ENCODE assay signal across 8 cellular contexts in genomic region chr1:32816676-32817158, GRCh38. TPM values are rescaled to one million over a fixed set of nuclear protein-coding genes. Genes with fewer than 3 reads are reported as not detected.
DNase-seq lines count a peak whose midpoint lies in the region; ATAC-seq and TF ChIP-seq lines count a peak whose summit lies in the region.

No MANE protein-coding gene starts in this region.

- peak overlapping the region; percentile 95 for H3K27ac Mint-ChIP-seq in activated T-cell treated with anti-CD3 and anti-CD28 coated beads, Interleukin-2, amount 50 U/mL, for 72 hours
- H3K27ac Mint-ChIP-seq in endodermal cell, result peak overlapping the region; percentile 98

- H3K27me3 Mint-ChIP-seq in activated T-cell treated with anti-CD3 and anti-CD28 coated beads, Interleukin-2, amount 50 U/mL, for 72 hours (ENCODE audit: low read depth), result no peaks in the 10 kb centered on the region
- no peaks in the 10 kb centered on the region for H3K27me3 Mint-ChIP-seq in endodermal cell (ENCODE audit: insufficient read depth)

- no peaks in the 10 kb centered on the region for H3K27me3 ChIP-seq in endodermal cell (ENCODE audit: control insufficient read depth, insufficient read depth, low read length, poor library complexity, severe bottlenecking)

- CTCF ChIA-PET in RWPE1 (lab: Yijun Ruan, JAX), result no interaction called here

- H3K36me3 ChIP-seq in endodermal cell (ENCODE audit: control insufficient read depth, insufficient read depth, low read length) (peaks cover 34% of the 10 kb centered on the region), mesodermal cell (ENCODE audit: control insufficient read depth, insufficient read depth, low read length) (peaks cover 42% of the 10 kb centered on the region)

- H3K27ac ChIP-seq in RWPE1 (peak overlapping the region; percentile 95), endodermal cell (ENCODE audit: low read depth, low read length) (peak overlapping the region; percentile 91), mesodermal cell (ENCODE audit: low read depth, low read length, severe bottlenecking) (peak overlapping the region; percentile 96)

- no peaks in the 10 kb centered on the region for H3K9me3 Mint-ChIP-seq in activated T-cell treated with anti-CD3 and anti-CD28 coated beads, Interleukin-2, amount 50 U/mL, for 72 hours
- H3K9me3 Mint-ChIP-seq in endodermal cell, result peaks cover 2% of the 10 kb centered on the region

- H3K4me3 ChIP-seq in endodermal cell (ENCODE audit: low read length) (peak overlapping the region; percentile 100), mesodermal cell (ENCODE audit: extremely low read depth, insufficient read depth, low read length, poor library complexity, severe bottlenecking) (peak overlapping the region; percentile 97)

- H3K36me3 Mint-ChIP-seq in activated T-cell treated with anti-CD3 and anti-CD28 coated beads, Interleukin-2, amount 50 U/mL, for 72 hours (ENCODE audit: insufficient read depth in 2 of 2), result peaks cover 17 to 45% of the 10 kb centered on the region in 2 donors
- H3K36me3 Mint-ChIP-seq in endodermal cell (ENCODE audit: low read depth), result peaks cover 37% of the 10 kb centered on the region

- POLR2A ChIA-PET in RWPE1 (lab: Yijun Ruan, JAX; ENCODE audit: low non-redundant PET), result interaction anchor here (0.7 kb wide), 1 partner anchor 55 kb away, joined by 4 read pairs; no protein-coding TSS in a partner anchor

- ATAC-seq in activated T-cell treated with anti-CD3 and anti-CD28 coated beads, Interleukin-2, amount 50 U/mL, for 72 hours (replicated peaks in 1 of 2), result no peak
- ATAC-seq in HG03025 (IDR thresholded peaks at IDR 0.05; ENCODE audit: low FRiP score, unreplicated experiment), result peak; percentile 11

- no peak for DNase-seq in activated T-cell treated with anti-CD3 and anti-CD28 coated beads, Interleukin-2, amount 50 U/mL, for 72 hours
- no peak for DNase-seq in activated T-cell treated with anti-CD3 and anti-CD28 coated beads, Interleukin-2, amount 50 U/mL, for 48 hours
- peak; percentile 81 for DNase-seq in RWPE1 (ENCODE audit: low spot score)
- DNase-seq in endodermal cell, result no peak
- no peak for DNase-seq in GM10266 (ENCODE audit: extremely low spot score)
- DNase-seq in NCI-H1048 (lab: John Stamatoyannopoulos, UW), result no peak

- peaks cover 50% of the 10 kb centered on the region for H3K4me1 Mint-ChIP-seq in activated T-cell treated with anti-CD3 and anti-CD28 coated beads, Interleukin-2, amount 50 U/mL, for 72 hours (ENCODE audit: low read depth)
- peaks cover 28% of the 10 kb centered on the region for H3K4me1 Mint-ChIP-seq in endodermal cell

- WGBS in endodermal cell (ENCODE audit: insufficient coverage in 1 of 2, insufficient read length in 1 of 2), 2 experiments, result 0% methylated on average over 5 to 14 of the region's 15 CpGs
- WGBS in mesodermal cell (ENCODE audit: insufficient coverage in 2 of 2), 2 experiments, result 0% methylated on average over 12 to 13 of the region's 15 CpGs

- H3K9me3 ChIP-seq in endodermal cell (ENCODE audit: control insufficient read depth, low read length) (peaks cover 8% of the 10 kb centered on the region), mesodermal cell (ENCODE audit: control insufficient read depth, low read length) (no peaks in the 10 kb centered on the region)

- peak overlapping the region; percentile 95 to 97 for H3K4me3 Mint-ChIP-seq in activated T-cell treated with anti-CD3 and anti-CD28 coated beads, Interleukin-2, amount 50 U/mL, for 72 hours
- H3K4me3 Mint-ChIP-seq in endodermal cell, result peak overlapping the region; percentile 93

- H3K4me1 ChIP-seq in endodermal cell (ENCODE audit: control insufficient read depth, insufficient read depth, low read length), result peaks cover 7% of the 10 kb centered on the region
- peaks cover 7% of the 10 kb centered on the region for H3K4me1 ChIP-seq in mesodermal cell (ENCODE audit: control insufficient read depth, insufficient read depth, low read length, poor library complexity, severe bottlenecking)

- peak overlapping the region; percentile 96 for H3K9ac ChIP-seq in endodermal cell (ENCODE audit: extremely low read depth, low read length, poor library complexity, severe bottlenecking)

- TF ChIP-seq CTCF in RWPE1 (conservative IDR thresholded peaks at IDR 0.05; ENCODE audit: low read depth), result no peak
- no peak for TF ChIP-seq CTCF in endodermal cell (conservative IDR thresholded peaks at IDR 0.05)
- no peak for TF ChIP-seq CTCF in GM10266 (IDR thresholded peaks at IDR 0.05; ENCODE audit: control insufficient read depth, insufficient read depth, low read depth, missing control alignments)

RNA-seq across cellular contexts. Expression of gene YARS1, which starts 0.4 kb away (rescaled TPM):
- total RNA-seq in activated T-cell treated with anti-CD3 and anti-CD28 coated beads, Interleukin-2, amount 50 U/mL, for 72 hours, result 100 to 1,000 TPM; 341 to 388 TPM
- total RNA-seq in endodermal cell, result 100 to 1,000 TPM; 141 to 154 TPM
- 120 TPM for polyA plus RNA-seq in endodermal cell (2013, experiment 1 of 2)
- polyA plus RNA-seq in endodermal cell (2013, experiment 2 of 2), result 113 TPM
- 126 TPM for polyA plus RNA-seq in mesodermal cell (2013, experiment 1 of 2)
- polyA plus RNA-seq in mesodermal cell (2013, experiment 2 of 2), result 139 TPM

RNA-seq across cellular contexts. Expression of gene S100PBP, which starts 0.7 kb away (rescaled TPM):
- total RNA-seq in activated T-cell treated with anti-CD3 and anti-CD28 coated beads, Interleukin-2, amount 50 U/mL, for 72 hours, result 10 to 100 TPM; 45.5 to 52.9 TPM
- 100 to 1,000 TPM in 1 of 2 donors, 10 to 100 TPM in 1; 91.4 to 112 TPM for total RNA-seq in endodermal cell
- 39.8 TPM for polyA plus RNA-seq in endodermal cell (2013, experiment 1 of 2)
- polyA plus RNA-seq in endodermal cell (2013, experiment 2 of 2), result 37.9 TPM
- 28.8 TPM for polyA plus RNA-seq in mesodermal cell (2013, experiment 1 of 2)
- polyA plus RNA-seq in mesodermal cell (2013, experiment 2 of 2), result 29.6 TPM

RNA-seq across cellular contexts. Expression of gene FNDC5, which starts 54.0 kb away (rescaled TPM):
- not detected for total RNA-seq in activated T-cell treated with anti-CD3 and anti-CD28 coated beads, Interleukin-2, amount 50 U/mL, for 72 hours
- 1 to 10 TPM; 6.0 to 7.2 TPM for total RNA-seq in endodermal cell
- 32.9 TPM for polyA plus RNA-seq in endodermal cell (2013, experiment 1 of 2)
- 26.5 TPM for polyA plus RNA-seq in endodermal cell (2013, experiment 2 of 2)
- polyA plus RNA-seq in mesodermal cell (2013, experiment 1 of 2), result 6.2 TPM
- polyA plus RNA-seq in mesodermal cell (2013, experiment 2 of 2), result 8.2 TPM

Comparison
In these comparisons a context has a peak if more than half of its experiments do, and no peak if none do; other contexts are left out.
1. RNA of gene FNDC5, which starts 54.0 kb away (total RNA-seq): 6.0 to 7.2 TPM in endodermal cell; not detected in activated T-cell treated with anti-CD3 and anti-CD28 coated beads, Interleukin-2, amount 50 U/mL, for 72 hours; every median in the first group is over 4 times any median in the second.
2. Peak in every context shown above with its lines, with median percentiles within 50 percentile points of each other: H3K27ac ChIP-seq.